Comparison of ENCODE assay signal across 15 cellular contexts in the genomic region with DNA sequence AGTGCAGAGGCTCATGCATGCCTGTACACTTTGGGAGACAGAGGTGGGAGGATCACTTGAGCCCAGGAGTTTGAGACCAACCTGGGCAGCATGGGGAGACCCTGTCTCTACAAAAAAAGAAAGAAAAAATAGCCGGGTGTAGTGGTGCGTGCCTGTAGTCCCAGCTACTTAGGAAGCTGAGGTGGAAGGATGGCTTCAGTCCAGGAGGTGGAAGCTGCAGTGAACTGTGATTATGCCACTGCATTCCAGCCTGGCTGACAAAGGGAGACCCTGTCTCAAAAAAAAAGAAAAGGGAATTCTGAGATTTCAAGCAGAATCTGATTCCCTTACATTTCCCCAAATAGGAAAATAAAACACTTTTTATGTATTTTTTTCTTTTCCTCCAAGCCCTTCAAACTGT.
DNase-seq lines count a peak whose midpoint lies in the region; ATAC-seq and TF ChIP-seq lines count a peak whose summit lies in the region.
"Had no signal": no experiment of that assay in that cellular context is flagged by ENCODE, and none has a peak within 500 bp of the region (broad histone marks: within the 10 kb centered on the region; RNA-seq: fewer than 3 reads in every experiment).

No MANE protein-coding gene starts in this region.

- H3K36me3 ChIP-seq in left ventricle myocardium inferior (peaks cover 6% of the 10 kb centered on the region), muscle layer of colon (ENCODE audit: insufficient read depth, low read length) (no peaks in the 10 kb centered on the region), stomach (no peaks in the 10 kb centered on the region), aorta (ENCODE audit: control insufficient read depth in 1 of 2, insufficient read depth in 2 of 2, low read length in 1 of 2) (no peaks in the 10 kb centered on the region), SJCRH30 (no peaks in the 10 kb centered on the region)
- H3K36me3 ChIP-seq: MG63 had no signal

- peak overlapping the region; percentile 78 for H3K27ac ChIP-seq in left ventricle myocardium inferior (replicated peaks)
- H3K27ac ChIP-seq in muscle layer of colon (ENCODE audit: low read depth, low read length): peak overlapping the region; percentile 59
- peak overlapping the region in 3 of 5 donors; percentile 36 to 79 (median 73) for H3K27ac ChIP-seq in stomach
- peak overlapping the region; percentile 29 to 79 for H3K27ac ChIP-seq in aorta (ENCODE audit: low read depth in 1 of 2, low read length in 2 of 2)
- H3K27ac ChIP-seq in SJCRH30: no peak overlapping the region
- H3K27ac ChIP-seq: PC-9 had no signal

- TF ChIP-seq EP300 in stomach (IDR thresholded peaks at IDR 0.05): no peak

- no peaks in the 10 kb centered on the region for H3K27me3 ChIP-seq in left ventricle myocardium inferior (ENCODE audit: low read depth)
- H3K27me3 ChIP-seq in muscle layer of colon (ENCODE audit: control insufficient read depth in 1 of 2, insufficient read depth in 2 of 2, low read length in 2 of 2): no peaks in the 10 kb centered on the region
- no peaks in the 10 kb centered on the region for H3K27me3 ChIP-seq in stomach
- H3K27me3 ChIP-seq in aorta (ENCODE audit: control insufficient read depth in 1 of 2, insufficient read depth in 2 of 2, low read length in 1 of 2): no peaks in the 10 kb centered on the region
- no peaks in the 10 kb centered on the region for H3K27me3 ChIP-seq in SJCRH30
- H3K27me3 ChIP-seq: MG63 had no signal

- no peak for DNase-seq in left ventricle myocardium inferior
- no peak for DNase-seq in cardiac septum (ENCODE audit: low spot score)
- no peak for DNase-seq in stomach
- DNase-seq in aorta: no peak
- no peak for DNase-seq in DMS 273 treated with DMSO at 0.1 percent for 48 hours (lab: John Stamatoyannopoulos, UW)
- no peak for DNase-seq in SJCRH30
- no peak for DNase-seq in DMS114 treated with DMSO at 0.1 percent for 48 hours (lab: John Stamatoyannopoulos, UW; ENCODE audit: unreplicated experiment)
- DNase-seq: DMS153, HCEC 1CT, MG63, NCI-H1105, NCI-H187 treated with DMSO at 0.1 percent for 48 hours, NCI-H446, PC-9 had no signal

- intact Hi-C loops in left ventricle myocardium inferior (cut with micrococcal nuclease) (no loop called here), cardiac septum (cut with DNase I) (no loop called here), stomach (cut with DNase I; ENCODE audit: low total_unique reads) (loop anchor here (10.0 kb wide), 1 partner anchor 227 kb away; no protein-coding TSS in a partner anchor), aorta (cut with DNase I) (loop anchor here in 1 of 2 donors (5.0 kb wide), 1 partner anchor 200 kb away; no protein-coding TSS in a partner anchor)

- H3K4me3 ChIP-seq in left ventricle myocardium inferior (no peak overlapping the region), muscle layer of colon (ENCODE audit: low read depth in 1 of 2, low read length in 2 of 2) (no peak overlapping the region), stomach (no peak overlapping the region), aorta (ENCODE audit: low read length in 2 of 2) (no peak overlapping the region), SJCRH30 (no peak overlapping the region)
- H3K4me3 ChIP-seq: MG63, PC-9 had no signal

- TF ChIP-seq POLR2A in stomach (IDR thresholded peaks at IDR 0.05): no peak

- no peak for ATAC-seq in aorta (ENCODE audit: low FRiP score)

- TF ChIP-seq CTCF in left ventricle myocardium inferior (IDR thresholded peaks at IDR 0.05; ENCODE audit: borderline replicate concordance) (no peak), stomach (IDR thresholded peaks at IDR 0.05) (no peak)

- H3K4me1 ChIP-seq in left ventricle myocardium inferior (peaks cover 88% of the 10 kb centered on the region), muscle layer of colon (ENCODE audit: insufficient read depth, low read length) (peaks cover 72% of the 10 kb centered on the region), stomach (peaks cover 17 to 62% (median 36%) of the 10 kb centered on the region in 4 donors), aorta (ENCODE audit: control insufficient read depth in 1 of 2, insufficient read depth in 2 of 2, low read length in 2 of 2) (peaks cover 9 to 13% of the 10 kb centered on the region in 2 donors), SJCRH30 (peaks cover 16% of the 10 kb centered on the region)

- peak overlapping the region; percentile 29 for H3K9ac ChIP-seq in muscle layer of colon (ENCODE audit: low read length)

- H3K9me3 ChIP-seq in left ventricle myocardium inferior (replicated peaks) (no peaks in the 10 kb centered on the region), muscle layer of colon (ENCODE audit: low read length) (no peaks in the 10 kb centered on the region), stomach (no peaks in the 10 kb centered on the region), aorta (ENCODE audit: control insufficient read depth, low read length) (no peaks in the 10 kb centered on the region), SJCRH30 (replicated peaks) (no peaks in the 10 kb centered on the region)
- H3K9me3 ChIP-seq: MG63 had no signal

- 46 to 83% (median 74%) methylated on average over 2 of the region's 2 CpGs for WGBS in stomach, 5 donors
- WGBS in aorta, 2 donors: 0 to 14% methylated on average over 2 of the region's 2 CpGs
